Comparison of ENCODE assay signal across 17 cellular contexts in genomic region chr6:91713911-91714310, GRCh38.
"Had no signal": no experiment of that assay in that cellular context is flagged by ENCODE, and none has a peak within 500 bp of the region (broad histone marks: within the 10 kb centered on the region; RNA-seq: fewer than 3 reads in every experiment).

No MANE protein-coding gene starts in this region.

- H3K4me1 Mint-ChIP-seq: stimulated activated naive CD8-positive, alpha-beta T cell treated with anti-CD3 and anti-CD28 coated beads, Interleukin-15, amount 100 ng/mL, for 72 hours had no signal

- H3K36me3 Mint-ChIP-seq: activated naive CD4-positive, alpha-beta T cell treated with anti-CD3 and anti-CD28 coated beads, Interleukin-2, amount 50 U/mL, for 72 hours had no signal

- H3K36me3 ChIP-seq: esophagus muscularis mucosa, ovary, upper lobe of right lung had no signal

- H3K27me3 ChIP-seq: esophagus muscularis mucosa, ovary, upper lobe of right lung had no signal

- H3K27ac Mint-ChIP-seq: activated naive CD4-positive, alpha-beta T cell treated with anti-CD3 and anti-CD28 coated beads, Interleukin-2, amount 50 U/mL, for 72 hours; stimulated activated naive CD8-positive, alpha-beta T cell treated with anti-CD3 and anti-CD28 coated beads, Interleukin-15, amount 100 ng/mL, for 72 hours had no signal

- H3K9ac ChIP-seq: SK-N-SH had no signal

- ATAC-seq: activated CD4-positive, CD25-positive, alpha-beta regulatory T cell treated with anti-CD3 and anti-CD28 coated beads, Interleukin-2, amount 50 U/mL, for 24 hours; activated naive CD4-positive, alpha-beta T cell treated with anti-CD3 and anti-CD28 coated beads, Interleukin-2, amount 50 U/mL, for 72 hours; left colon; sciatic nerve; stimulated activated naive CD8-positive, alpha-beta T cell treated with anti-CD3 and anti-CD28 coated beads, Interleukin-15, amount 100 ng/mL, for 72 hours; upper lobe of right lung had no signal

- DNase-seq: activated effector memory CD4-positive, alpha-beta T cell treated with Interleukin-2 at 50 U/mL for 16 hours; amygdala; foreskin fibroblast; head of caudate nucleus; left colon; ovary; SK-N-SH; stimulated activated CD4-positive, alpha-beta T cell treated with anti-CD3 and anti-CD28 coated beads, Interleukin-1b, Interleukin-23, amount 100 ng/mL, for 48 hours; stimulated activated naive CD8-positive, alpha-beta T cell treated with anti-CD3 and anti-CD28 coated beads, Interleukin-15, amount 100 ng/mL, for 72 hours; T-helper 1 cell; T1000; upper lobe of right lung had no signal

- H3K4me1 ChIP-seq: esophagus muscularis mucosa, upper lobe of right lung had no signal

- H3K4me2 ChIP-seq: SK-N-SH had no signal

- H3K4me3 ChIP-seq: esophagus muscularis mucosa, lung, ovary, upper lobe of right lung had no signal

- H3K9me3 ChIP-seq: esophagus muscularis mucosa, ovary, SK-N-SH, upper lobe of right lung had no signal

- H3K27ac ChIP-seq: esophagus muscularis mucosa, ovary, upper lobe of right lung had no signal

- H3K27me3 Mint-ChIP-seq: stimulated activated naive CD8-positive, alpha-beta T cell treated with anti-CD3 and anti-CD28 coated beads, Interleukin-15, amount 100 ng/mL, for 72 hours had no signal

- H3K4me3 Mint-ChIP-seq: stimulated activated naive CD8-positive, alpha-beta T cell treated with anti-CD3 and anti-CD28 coated beads, Interleukin-15, amount 100 ng/mL, for 72 hours had no signal
